ENCODE assay signal across 8 cellular contexts in the genomic region with DNA sequence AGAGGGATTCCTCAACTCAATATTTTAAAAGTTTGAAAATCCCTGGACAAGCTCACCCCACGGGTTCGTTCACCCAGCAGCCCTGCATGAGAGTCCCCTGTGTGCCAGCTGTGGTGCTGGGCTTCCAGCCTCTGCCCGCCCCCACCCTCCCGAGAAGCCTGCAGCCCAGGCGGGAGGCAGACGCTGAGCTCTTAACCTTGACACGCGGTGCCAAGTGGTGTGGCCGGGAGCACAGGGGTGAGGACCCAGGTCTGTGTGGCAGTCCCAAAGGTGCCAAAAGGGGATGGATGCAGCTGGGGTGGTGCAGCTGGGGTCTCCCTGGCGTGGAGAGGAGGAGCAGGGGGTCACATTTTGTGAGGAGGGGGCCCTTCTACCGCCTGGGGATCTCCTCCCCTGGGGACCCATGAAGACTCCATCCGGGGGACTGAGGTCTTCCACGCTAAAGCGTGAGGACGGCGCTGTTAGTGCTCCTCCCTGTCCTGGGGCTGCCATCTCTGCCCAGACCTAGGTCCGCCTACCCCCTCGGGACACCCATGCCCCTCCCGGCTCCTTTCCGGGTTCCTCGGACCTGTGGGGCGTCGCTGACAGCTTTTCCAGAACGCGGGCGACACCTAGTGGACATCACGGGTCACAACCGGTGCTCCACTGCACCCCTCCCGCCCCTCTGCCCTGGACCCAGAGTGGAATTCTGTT. TPM values are rescaled to one million over a fixed set of nuclear protein-coding genes. Genes with fewer than 3 reads are reported as not detected.
DNase-seq lines count a peak whose midpoint lies in the region; ATAC-seq lines count a peak whose summit lies in the region.

No MANE protein-coding gene starts in this region.

- in situ Hi-C loops in G401 (cut with HindIII; ENCODE audit: low sequenced_read_pairs): no loop called here

- H3K27ac Mint-ChIP-seq in memory B cell: peak overlapping the region; percentile 40

- peak overlapping the region; percentile 80 for H3K4me3 Mint-ChIP-seq in memory B cell

- H3K4me3 ChIP-seq in effector memory CD4-positive, alpha-beta T cell (ENCODE audit: insufficient read depth, low read depth, low read length, poor library complexity, severe bottlenecking): peak overlapping the region; percentile 69

- no peaks in the 10 kb centered on the region for H3K36me3 Mint-ChIP-seq in memory B cell

- H3K4me1 Mint-ChIP-seq in memory B cell: peaks cover 9% of the 10 kb centered on the region

- no peaks in the 10 kb centered on the region for H3K9me3 ChIP-seq in effector memory CD4-positive, alpha-beta T cell (ENCODE audit: control insufficient read depth, low read length)

- no peaks in the 10 kb centered on the region for H3K9me3 Mint-ChIP-seq in memory B cell

- H3K27ac ChIP-seq in effector memory CD4-positive, alpha-beta T cell (ENCODE audit: insufficient read depth, low read length, poor library complexity, severe bottlenecking): no peak overlapping the region

- H3K4me1 ChIP-seq in effector memory CD4-positive, alpha-beta T cell (ENCODE audit: control insufficient read depth, insufficient read depth, low read length, poor library complexity, severe bottlenecking): peaks cover 7% of the 10 kb centered on the region

- DNase-seq in G401 (ENCODE audit: low spot score) (peak; percentile 78), NCI-H774 (lab: John Stamatoyannopoulos, UW) (peak; percentile 14), memory B cell (ENCODE audit: low spot score in 2 of 2) (peak; percentile 80 to 89)
- DNase-seq in activated CD8-positive, alpha-beta memory T cell treated with anti-CD3 and anti-CD28 coated beads for 24 hours: peak; percentile 93
- DNase-seq in effector memory CD4-positive, alpha-beta T cell: peak; percentile 43 to 66 (median 56)
- DNase-seq in stimulated activated CD4-positive, alpha-beta T cell treated with anti-CD3 and anti-CD28 coated beads, TNF-alpha, amount 100 ng/mL, for 4 hours (ENCODE audit: low read depth in 3 of 3): peak; percentile 59 to 77 (median 72)

- peaks cover 2% of the 10 kb centered on the region for H3K27me3 Mint-ChIP-seq in memory B cell

- no peaks in the 10 kb centered on the region for H3K27me3 ChIP-seq in effector memory CD4-positive, alpha-beta T cell (replicated peaks; ENCODE audit: control insufficient read depth, insufficient read depth, low read length, poor library complexity, severe bottlenecking)

- no peaks in the 10 kb centered on the region for H3K36me3 ChIP-seq in effector memory CD4-positive, alpha-beta T cell (ENCODE audit: control insufficient read depth, insufficient read depth, low read length)

- ATAC-seq in HG03280 (IDR thresholded peaks at IDR 0.05; ENCODE audit: unreplicated experiment) (peak; percentile 60), memory B cell (ENCODE audit: low read depth) (peak; percentile 95), HG03520 (IDR thresholded peaks at IDR 0.05; ENCODE audit: unreplicated experiment) (no peak)

RNA-seq across cellular contexts. Expression of gene PLA2G2F, which starts 12.9 kb away (rescaled TPM):
- total RNA-seq in G401 (2014; rRNA removed; shearing (Covaris generic)): not detected in 2 replicates

RNA-seq across cellular contexts. Expression of gene PLA2G2D, which starts 32.7 kb away (rescaled TPM):
- total RNA-seq in G401 (2014; rRNA removed; shearing (Covaris generic)): not detected in 2 replicates

RNA-seq across cellular contexts. Expression of gene UBXN10, which starts 33.8 kb away (rescaled TPM):
- total RNA-seq in G401 (2014; rRNA removed; shearing (Covaris generic)): 0.98 and 3.5 TPM in 2 replicates

RNA-seq across cellular contexts. Expression of gene PLA2G2C, which starts 34.3 kb away (rescaled TPM):
- total RNA-seq in G401 (2014; rRNA removed; shearing (Covaris generic)): not detected in 2 replicates

Comparison
In these comparisons a context has a peak if more than half of its experiments do, and no peak if none do; other contexts are left out.
1. DNase-seq: peak in every context shown above with its lines; median percentile 93 in activated CD8-positive, alpha-beta memory T cell treated with anti-CD3 and anti-CD28 coated beads for 24 hours; 84 in memory B cell; 78 in G401; 72 in stimulated activated CD4-positive, alpha-beta T cell treated with anti-CD3 and anti-CD28 coated beads, TNF-alpha, amount 100 ng/mL, for 4 hours; 56 in effector memory CD4-positive, alpha-beta T cell; 14 in NCI-H774.